8 cellular contexts compared by ENCODE assay signal in genomic region chr13:48505597-48506091, GRCh38. TPM values are rescaled to one million over a fixed set of nuclear protein-coding genes. Genes with fewer than 3 reads are reported as not detected.
A peak's percentile ranks its signal among the peaks of the same experiment; 100 is the strongest.
DNase-seq lines count a peak whose midpoint lies in the region; ATAC-seq and TF ChIP-seq lines count a peak whose summit lies in the region.

No MANE protein-coding gene starts in this region.

- H4K5ac ChIP-seq in IMR-90 (ENCODE audit: low read depth, low read length): no peak overlapping the region

- no peak overlapping the region for H4K8ac ChIP-seq in IMR-90 (ENCODE audit: low read depth in 2 of 2, low read length in 2 of 2)

- no TSS peak for BruUV-seq in IMR-90 (replicated peaks; lab: Mats Ljungman, UMichigan)

- DNase-seq in GM04503 (ENCODE audit: low read depth) (peak; percentile 98), IMR-90 (peak; percentile 71), left ventricle myocardium inferior (no peak), G401 (ENCODE audit: low spot score) (no peak), NCI-H524 treated with DMSO at 0.1 percent for 48 hours (lab: John Stamatoyannopoulos, UW) (no peak)
- peak; percentile 68 for DNase-seq in activated CD8-positive, alpha-beta T cell treated with anti-CD3 and anti-CD28 coated beads for 36 hours
- DNase-seq in stimulated activated naive CD8-positive, alpha-beta T cell treated with anti-CD3 and anti-CD28 coated beads, Interleukin-15, Interleukin-2, amounts not matched to agents 100 U/mL and 50 U/mL, for 24 hours: peak; percentile 34

- H3K79me1 ChIP-seq in IMR-90 (ENCODE audit: low read depth in 1 of 2, low read length in 2 of 2): no peaks in the 10 kb centered on the region

- peaks cover 34% of the 10 kb centered on the region for H3K4me1 Mint-ChIP-seq in activated CD8-positive, alpha-beta T cell treated with anti-CD3 and anti-CD28 coated beads for 36 hours (ENCODE audit: low read depth)

- peak overlapping the region; percentile 39 for H3K4me3 Mint-ChIP-seq in activated CD8-positive, alpha-beta T cell treated with anti-CD3 and anti-CD28 coated beads for 36 hours

- TF ChIP-seq RAD21 in IMR-90 (IDR thresholded peaks at IDR 0.05; ENCODE audit: low read length): no peak

- H3K9me1 ChIP-seq in IMR-90 (ENCODE audit: insufficient read depth, low read length): peaks cover 2% of the 10 kb centered on the region

- no peak overlapping the region for H2BK20ac ChIP-seq in IMR-90 (ENCODE audit: low read depth, low read length)

- no peak overlapping the region for H3K4ac ChIP-seq in IMR-90 (ENCODE audit: low read depth, low read length)

- no peaks in the 10 kb centered on the region; the same call in 1 of the 2 replicates for H4K20me1 ChIP-seq in IMR-90 (ENCODE audit: insufficient read depth, low read length)

- no peak overlapping the region for H3K4me2 ChIP-seq in IMR-90 (ENCODE audit: low read depth, low read length)

- no peaks in the 10 kb centered on the region for H3K27me3 Mint-ChIP-seq in activated CD8-positive, alpha-beta T cell treated with anti-CD3 and anti-CD28 coated beads for 36 hours

- no peak overlapping the region for H3K4me3 ChIP-seq in IMR-90 (ENCODE audit: insufficient read depth, low read depth, low read length)
- peak overlapping the region; percentile 24 for H3K4me3 ChIP-seq in left ventricle myocardium inferior

- no peak for TF ChIP-seq POLR2A in IMR-90 (IDR thresholded peaks at IDR 0.05; ENCODE audit: low read depth, low read length)

- no peak overlapping the region for H2BK15ac ChIP-seq in IMR-90 (ENCODE audit: low read depth, low read length)

- no peak overlapping the region; the same call in 1 of the 2 replicates for H2BK120ac ChIP-seq in IMR-90 (ENCODE audit: low read depth, low read length)

- no CpG with 5 or more reads among the region's 11 CpGs for WGBS in IMR-90 (ENCODE audit: extremely low coverage in 2 of 2, insufficient read length in 1 of 2), 2 experiments

- no peak overlapping the region for H3K18ac ChIP-seq in IMR-90 (ENCODE audit: low read depth, low read length)

- no peak overlapping the region for H4K91ac ChIP-seq in IMR-90 (ENCODE audit: insufficient read depth, low read depth, low read length)

- no peaks in the 10 kb centered on the region for H3K9me3 ChIP-seq in IMR-90 (ENCODE audit: control insufficient read depth, insufficient read depth, low read length)
- no peaks in the 10 kb centered on the region for H3K9me3 ChIP-seq in left ventricle myocardium inferior (replicated peaks)

- dilution Hi-C loops in IMR-90 (cut with HindIII; ENCODE audit: low sequenced_read_pairs, unreplicated experiment): no loop called here

- H3K36me3 Mint-ChIP-seq in activated CD8-positive, alpha-beta T cell treated with anti-CD3 and anti-CD28 coated beads for 36 hours (ENCODE audit: low read depth): no peaks in the 10 kb centered on the region

- H3K27ac ChIP-seq in IMR-90 (ENCODE audit: insufficient read depth, low read length): peak overlapping the region; percentile 32; the same call in 1 of the 2 replicates
- H3K27ac ChIP-seq in left ventricle myocardium inferior (replicated peaks): peak overlapping the region; percentile 83

- peak overlapping the region; percentile 75; the same call in 1 of the 2 replicates for H3K14ac ChIP-seq in IMR-90 (replicated peaks; ENCODE audit: low read depth, low read length)

- intact Hi-C loops in IMR-90 (cut with micrococcal nuclease): no loop called here
- intact Hi-C loops in activated CD8-positive, alpha-beta T cell treated with anti-CD3 and anti-CD28 coated beads for 36 hours (cut with micrococcal nuclease): loop anchor here (2.0 to 10.0 kb wide), 2 partner anchors 57 to 271 kb away; partner anchors contain the start of gene ITM2B
- intact Hi-C loops in left ventricle myocardium inferior (cut with micrococcal nuclease): loop anchor here (10.0 kb wide), 1 partner anchor 69 kb away; no protein-coding TSS in a partner anchor

- H2AFZ ChIP-seq in IMR-90 (replicated peaks; ENCODE audit: low read length, poor library complexity): no peak overlapping the region

- ATAC-seq in GM21447 (IDR thresholded peaks at IDR 0.05; ENCODE audit: unreplicated experiment): peak; percentile 80
- no peak for ATAC-seq in IMR-90 (ENCODE audit: low read depth)
- ATAC-seq in activated CD8-positive, alpha-beta T cell treated with anti-CD3 and anti-CD28 coated beads for 36 hours: peak; percentile 76
- ATAC-seq in stimulated activated naive CD8-positive, alpha-beta T cell treated with anti-CD3 and anti-CD28 coated beads, Interleukin-15, Interleukin-2, amounts not matched to agents 100 U/mL and 50 U/mL, for 24 hours: peak; percentile 65

- peak overlapping the region; percentile 43; the same call in 1 of the 2 replicates for H2AK5ac ChIP-seq in IMR-90 (ENCODE audit: low read depth, low read length)

- H3K9me3 Mint-ChIP-seq in activated CD8-positive, alpha-beta T cell treated with anti-CD3 and anti-CD28 coated beads for 36 hours: peaks cover 3% of the 10 kb centered on the region

- CTCF ChIA-PET in IMR-90 (lab: Yijun Ruan, JAX): no interaction called here
- CTCF ChIA-PET in activated CD8-positive, alpha-beta T cell treated with anti-CD3 and anti-CD28 coated beads for 36 hours (lab: Charles Lee): interaction anchor here (0.7 to 2.0 kb wide), 6 partner anchors 12 to 31 kb away, joined by 3 to 6 read pairs (median 4); partner anchors contain the start of gene RCBTB2

- H2BK5ac ChIP-seq in IMR-90 (ENCODE audit: low read depth, low read length, poor library complexity, severe bottlenecking): no peak overlapping the region

- no peak overlapping the region for H3K56ac ChIP-seq in IMR-90 (ENCODE audit: extremely low read depth, insufficient read depth, low read length)

- POLR2A ChIA-PET in IMR-90 (lab: Charles Lee; ENCODE audit: unreplicated experiment): no interaction called here
- POLR2A ChIA-PET in activated CD8-positive, alpha-beta T cell treated with anti-CD3 and anti-CD28 coated beads for 36 hours (lab: Charles Lee): interaction anchor here (0.9 to 2.0 kb wide), 5 partner anchors 9 to 27 kb away, joined by 3 to 8 read pairs (median 5); partner anchors contain the start of gene RCBTB2

- no peak overlapping the region for H3K9ac ChIP-seq in IMR-90 (ENCODE audit: low read depth, low read length)

- TF ChIP-seq CTCF in IMR-90 (conservative IDR thresholded peaks at IDR 0.05; ENCODE audit: low read depth, low read length): no peak
- no peak for TF ChIP-seq CTCF in activated CD8-positive, alpha-beta T cell treated with anti-CD3 and anti-CD28 coated beads for 36 hours (IDR thresholded peaks at IDR 0.05)
- no peak for TF ChIP-seq CTCF in left ventricle myocardium inferior (IDR thresholded peaks at IDR 0.05; ENCODE audit: borderline replicate concordance)

- H2AK9ac ChIP-seq in IMR-90 (replicated peaks; ENCODE audit: low read depth, low read length, poor library complexity): no peak overlapping the region

- H3K36me3 ChIP-seq in IMR-90 (ENCODE audit: control insufficient read depth, insufficient read depth, low read length) (no peaks in the 10 kb centered on the region), left ventricle myocardium inferior (peaks cover 10% of the 10 kb centered on the region)

- peak overlapping the region; percentile 92 for H3K27ac Mint-ChIP-seq in activated CD8-positive, alpha-beta T cell treated with anti-CD3 and anti-CD28 coated beads for 36 hours

- no peak overlapping the region for H3K23ac ChIP-seq in IMR-90 (ENCODE audit: low read depth, low read length)

- H3K4me1 ChIP-seq in IMR-90 (ENCODE audit: control insufficient read depth, insufficient read depth, low read length) (peaks cover 5% of the 10 kb centered on the region), left ventricle myocardium inferior (peaks cover 40% of the 10 kb centered on the region)

- H3K27me3 ChIP-seq in IMR-90 (ENCODE audit: control insufficient read depth, insufficient read depth, low read length) (no peaks in the 10 kb centered on the region), left ventricle myocardium inferior (ENCODE audit: low read depth) (no peaks in the 10 kb centered on the region)

- in situ Hi-C loops in IMR-90 (cut with MboI; ENCODE audit: low sequenced_read_pairs): no loop called here
- in situ Hi-C loops in G401 (cut with HindIII; ENCODE audit: low sequenced_read_pairs): no loop called here

TF ChIP-seq in IMR-90, 13 proteins besides CTCF, POLR2A, EP300 and RAD21:
- TF ChIP-seq USF2 (IDR thresholded peaks at IDR 0.05; ENCODE audit: low read depth, low read length): no peak
- 0 out of 2 replicates have a peak, but pooled peaks have one; percentile 19 for TF ChIP-seq NFE2L2 (IDR thresholded peaks at IDR 0.05; ENCODE audit: low read depth, low read length)

RNA-seq across cellular contexts. Expression of gene RCBTB2, which starts 27.2 kb away (rescaled TPM):
- total RNA-seq in IMR-90 (2012; rRNA removed): 5.2 and 5.3 TPM in 2 replicates
- polyA plus RNA-seq in IMR-90 (2012; rRNA removed): 3.0 and 4.0 TPM in 2 replicates
- polyA plus RNA-seq in IMR-90 (2012; cell fraction: cytosol; rRNA removed): 1.4 and 2.8 TPM in 2 replicates
- polyA plus RNA-seq in IMR-90 (2012; cell fraction: nucleus; rRNA removed; ENCODE audit: low replicate concordance): 1.9 and 5.6 TPM in 2 replicates
- 1 to 10 TPM; 1.6 to 2.2 TPM for total RNA-seq in activated CD8-positive, alpha-beta T cell treated with anti-CD3 and anti-CD28 coated beads for 36 hours
- 14.8 TPM for total RNA-seq in left ventricle myocardium inferior
- 4.3 and 10.3 TPM in 2 replicates for total RNA-seq in G401 (2014; rRNA removed; shearing (Covaris generic))

Comparison
In these comparisons a context has a peak if more than half of its experiments do, and no peak if none do; other contexts are left out.
1. DNase-seq: peak in GM04503 (single experiment), IMR-90 (single experiment), activated CD8-positive, alpha-beta T cell treated with anti-CD3 and anti-CD28 coated beads for 36 hours (single experiment) and stimulated activated naive CD8-positive, alpha-beta T cell treated with anti-CD3 and anti-CD28 coated beads, Interleukin-15, Interleukin-2, amounts not matched to agents 100 U/mL and 50 U/mL, for 24 hours (single experiment); none in left ventricle myocardium inferior (single experiment), G401 (single experiment) and NCI-H524 treated with DMSO at 0.1 percent for 48 hours (single experiment).